In genomic region chr12:24903305-24904088, GRCh38 we compare ENCODE assay signal across 8 cellular contexts. TPM values are rescaled to one million over a fixed set of nuclear protein-coding genes. Genes with fewer than 3 reads are reported as not detected.
DNase-seq lines count a peak whose midpoint lies in the region; ATAC-seq lines count a peak whose summit lies in the region.

No MANE protein-coding gene starts in this region.

- H3K27me3 Mint-ChIP-seq in activated naive CD4-positive, alpha-beta T cell treated with anti-CD3 and anti-CD28 coated beads, Interleukin-2, amount 50 U/mL, for 24 hours = peaks cover 22% of the 10 kb centered on the region

- no peak overlapping the region for H3K27ac Mint-ChIP-seq in activated naive CD4-positive, alpha-beta T cell treated with anti-CD3 and anti-CD28 coated beads, Interleukin-2, amount 50 U/mL, for 24 hours
- H3K27ac Mint-ChIP-seq in activated naive CD4-positive, alpha-beta T cell treated with anti-CD3 and anti-CD28 coated beads, Interleukin-2, amount 50 U/mL, for 72 hours = no peak overlapping the region

- H3K27ac ChIP-seq in urinary bladder (ENCODE audit: low read depth) = no peak overlapping the region

- no peak for DNase-seq in activated naive CD4-positive, alpha-beta T cell treated with anti-CD3 and anti-CD28 coated beads, Interleukin-2, amount 50 U/mL, for 72 hours (ENCODE audit: low spot score in 2 of 2)
- peak; percentile 59 for DNase-seq in dermis blood vessel endothelial cell
- DNase-seq in midbrain (lab: John Stamatoyannopoulos, UW) = peak; percentile 50
- DNase-seq in D341Med (ENCODE audit: low spot score) = no peak
- DNase-seq in NCI-H187 treated with DMSO at 0.1 percent for 48 hours (lab: John Stamatoyannopoulos, UW) = no peak
- DNase-seq in DMS 273 (lab: John Stamatoyannopoulos, UW; ENCODE audit: unreplicated experiment) = no peak

- no peaks in the 10 kb centered on the region for H3K9me3 Mint-ChIP-seq in activated naive CD4-positive, alpha-beta T cell treated with anti-CD3 and anti-CD28 coated beads, Interleukin-2, amount 50 U/mL, for 24 hours
- peaks cover 4 to 12% of the 10 kb centered on the region in 2 donors for H3K9me3 Mint-ChIP-seq in activated naive CD4-positive, alpha-beta T cell treated with anti-CD3 and anti-CD28 coated beads, Interleukin-2, amount 50 U/mL, for 72 hours

- peaks cover 34% of the 10 kb centered on the region for H3K4me1 Mint-ChIP-seq in activated naive CD4-positive, alpha-beta T cell treated with anti-CD3 and anti-CD28 coated beads, Interleukin-2, amount 50 U/mL, for 24 hours

- peaks cover 1% of the 10 kb centered on the region for H3K4me1 ChIP-seq in urinary bladder (ENCODE audit: insufficient read depth)

- peak overlapping the region; percentile 86 for H3K4me3 Mint-ChIP-seq in activated naive CD4-positive, alpha-beta T cell treated with anti-CD3 and anti-CD28 coated beads, Interleukin-2, amount 50 U/mL, for 24 hours

- 42% methylated on average over 27 of the region's 27 CpGs for WGBS in urinary bladder

- H3K36me3 Mint-ChIP-seq in activated naive CD4-positive, alpha-beta T cell treated with anti-CD3 and anti-CD28 coated beads, Interleukin-2, amount 50 U/mL, for 24 hours = no peaks in the 10 kb centered on the region
- H3K36me3 Mint-ChIP-seq in activated naive CD4-positive, alpha-beta T cell treated with anti-CD3 and anti-CD28 coated beads, Interleukin-2, amount 50 U/mL, for 72 hours = peaks cover 9 to 13% of the 10 kb centered on the region in 2 donors

- ATAC-seq in activated naive CD4-positive, alpha-beta T cell treated with anti-CD3 and anti-CD28 coated beads, Interleukin-2, amount 50 U/mL, for 72 hours = no peak

- peak overlapping the region; percentile 42 for H3K4me3 ChIP-seq in urinary bladder (ENCODE audit: low read depth, low read length)

- no peaks in the 10 kb centered on the region for H3K36me3 ChIP-seq in urinary bladder (ENCODE audit: insufficient read depth)

RNA-seq across cellular contexts. Expression of gene BCAT1, which starts 45.4 kb away (rescaled TPM):
- 10 to 100 TPM in 1 of 2 donors, 1 to 10 TPM in 1; 6.3 to 42.8 TPM for total RNA-seq in activated naive CD4-positive, alpha-beta T cell treated with anti-CD3 and anti-CD28 coated beads, Interleukin-2, amount 50 U/mL, for 72 hours
- total RNA-seq in dermis blood vessel endothelial cell = 103 and 166 TPM in 2 replicates
- 87.3 TPM for total RNA-seq in urinary bladder
- polyA plus RNA-seq in urinary bladder = 9.4 TPM

Comparison
In these comparisons a context has a peak if more than half of its experiments do, and no peak if none do; other contexts are left out.
1. DNase-seq: peak in dermis blood vessel endothelial cell (single experiment) and midbrain (single experiment); none in activated naive CD4-positive, alpha-beta T cell treated with anti-CD3 and anti-CD28 coated beads, Interleukin-2, amount 50 U/mL, for 72 hours (0 of 2), D341Med (single experiment), NCI-H187 treated with DMSO at 0.1 percent for 48 hours (single experiment) and DMS 273 (single experiment).